Comparison of ENCODE assay signal across 24 cellular contexts in genomic region chr5:125536095-125536494, GRCh38.
DNase-seq lines count a peak whose midpoint lies in the region; ATAC-seq and TF ChIP-seq lines count a peak whose summit lies in the region.
"Had no signal": no experiment of that assay in that cellular context is flagged by ENCODE, and none has a peak within 500 bp of the region (broad histone marks: within the 10 kb centered on the region; RNA-seq: fewer than 3 reads in every experiment).

No MANE protein-coding gene starts in this region.

- ATAC-seq in GM18502 (IDR thresholded peaks at IDR 0.05; ENCODE audit: poor library complexity, unreplicated experiment): peak; percentile 43
- peak; percentile 56 for ATAC-seq in HG02938 (IDR thresholded peaks at IDR 0.05; ENCODE audit: unreplicated experiment)
- no peak for ATAC-seq in Panc1
- peak; percentile 75 for ATAC-seq in left colon
- ATAC-seq in Right ventricle myocardium superior (ENCODE audit: poor library complexity): no peak
- ATAC-seq: heart right ventricle; stimulated activated effector memory CD8-positive, alpha-beta T cell treated with anti-CD3 and anti-CD28 coated beads, Interleukin-12 subunit alpha, Interleukin-12 subunit beta, amount 100 ng/mL, for 72 hours had no signal

- no peaks in the 10 kb centered on the region for H3K36me3 ChIP-seq in Panc1 (ENCODE audit: control insufficient read depth, insufficient read depth, low read length)
- H3K36me3 ChIP-seq: heart right ventricle, suprapubic skin had no signal

- H3K9me3 ChIP-seq in Panc1 (ENCODE audit: control insufficient read depth, insufficient read depth, low read depth, low read length): peaks cover 14% of the 10 kb centered on the region

- intact Hi-C loops in Panc1 (cut with micrococcal nuclease; ENCODE audit: unreplicated experiment): no loop called here
- intact Hi-C loops in left colon (cut with DNase I, micrococcal nuclease): no loop called here
- intact Hi-C loops in Right ventricle myocardium superior (cut with DNase I): no loop called here
- intact Hi-C loops in lower leg skin (cut with DNase I; ENCODE audit: low total_unique reads): no loop called here

- CTCF ChIA-PET in Panc1 (lab: Charles Lee): no interaction called here

- no peaks in the 10 kb centered on the region for H3K4me1 ChIP-seq in Panc1 (ENCODE audit: control insufficient read depth, insufficient read depth, low read length)
- H3K4me1 ChIP-seq: heart right ventricle had no signal

- no peaks in the 10 kb centered on the region for H3K27me3 ChIP-seq in Panc1 (ENCODE audit: control insufficient read depth, insufficient read depth, low read length)
- H3K27me3 ChIP-seq: heart right ventricle, suprapubic skin had no signal

- H3K4me3 ChIP-seq in Panc1 (ENCODE audit: low read depth in 2 of 2, low read length in 2 of 2): no peak overlapping the region
- H3K4me3 ChIP-seq in lower leg skin (ENCODE audit: low read depth, poor library complexity, severe bottlenecking): no peak overlapping the region
- H3K4me3 ChIP-seq: heart right ventricle, skin epidermis, suprapubic skin had no signal

- no peak for TF ChIP-seq CTCF in Panc1 (IDR thresholded peaks at IDR 0.05)
- no peak for TF ChIP-seq CTCF in lower leg skin (IDR thresholded peaks at IDR 0.05)

- DNase-seq in Panc1 (ENCODE audit: low read depth, low spot score): no peak
- DNase-seq in left colon: no peak
- no peak for DNase-seq in activated CD4-positive, alpha-beta T cell treated with anti-CD3 and anti-CD28 coated beads for 48 hours
- no peak for DNase-seq in activated naive CD4-positive, alpha-beta T cell treated with Interleukin-2 at 50 U/mL for 16 hours
- no peak for DNase-seq in Right ventricle myocardium superior
- no peak for DNase-seq in lower leg skin (ENCODE audit: low spot score in 2 of 2)
- DNase-seq: activated CD8-positive, alpha-beta memory T cell treated with anti-CD3 and anti-CD28 coated beads for 24 hours; activated naive CD4-positive, alpha-beta T cell treated with anti-CD3 and anti-CD28 coated beads for 36 hours; activated T-cell treated with anti-CD3 and anti-CD28 coated beads, Interleukin-2, amount 50 U/mL, for 24 hours; amniotic stem cell; heart right ventricle; Karpas-422; NCI-H1092; NCI-H1930; NCI-H748 treated with DMSO at 0.1 percent for 48 hours; OCI-M1; SIG-M5; stimulated activated CD4-positive, alpha-beta T cell treated with anti-CD3 and anti-CD28 coated beads, Interleukin-2, amount 100 ng/mL, for 24 hours; T-helper 1 cell had no signal

- peak overlapping the region; percentile 9; the same call in 1 of the 2 replicates for H3K27ac ChIP-seq in Panc1 (ENCODE audit: low read length)
- H3K27ac ChIP-seq: heart right ventricle, suprapubic skin had no signal

- in situ Hi-C loops in Panc1 (cut with HindIII; ENCODE audit: low pct_unique_long_range_greater_than_20kb, low sequenced_read_pairs): no loop called here

- TF ChIP-seq POLR2A in lower leg skin (IDR thresholded peaks at IDR 0.05): no peak

- POLR2A ChIA-PET in Panc1 (lab: Charles Lee): no interaction called here

- BruUV-seq in Panc1 (replicated peaks; lab: Mats Ljungman, UMichigan): no TSS peak

Comparison
In these comparisons a context has a peak if more than half of its experiments do, and no peak if none do; other contexts are left out.
1. ATAC-seq: peak in GM18502 (single experiment), HG02938 (single experiment) and left colon (single experiment); none in Panc1 (single experiment) and Right ventricle myocardium superior (single experiment).